In genomic region chr5:139517683-139518564, GRCh38 we compare ENCODE assay signal across 1 cellular context.
TF ChIP-seq lines count a peak whose summit lies in the region.

No MANE protein-coding gene starts in this region.

TF ChIP-seq in HEK293, 187 proteins besides CTCF, POLR2A, EP300 and RAD21 (continued from another document and continues in another):
- TF ChIP-seq PRDM10 (tag by site-specific recombination; IDR thresholded peaks at IDR 0.05) (peak; percentile 75), KLF9 (tag by site-specific recombination; IDR thresholded peaks at IDR 0.05; ENCODE audit: low read depth) (peak; percentile 47), HOXD13 (CRISPR knock-in tag; IDR thresholded peaks at IDR 0.05; ENCODE audit: borderline replicate concordance) (no peak), ZBTB48 (tag by site-specific recombination; IDR thresholded peaks at IDR 0.05) (peak; percentile 89), SP3 (tag by site-specific recombination; IDR thresholded peaks at IDR 0.05) (peak; percentile 73), ZNF366 (tag by site-specific recombination; conservative IDR thresholded peaks at IDR 0.05) (no peak; the same call in 1 of the 2 replicates), ZBTB11 (tag by site-specific recombination; conservative IDR thresholded peaks at IDR 0.05; ENCODE audit: low read depth) (peak; percentile 30; the same call in 1 of the 2 replicates), ZNF398 (tag by site-specific recombination; IDR thresholded peaks at IDR 0.05) (peak; percentile 43; the same call in 1 of the 2 replicates), ZNF148 (tag by site-specific recombination; IDR thresholded peaks at IDR 0.05; ENCODE audit: borderline replicate concordance) (no peak), KLF16 (tag by site-specific recombination; IDR thresholded peaks at IDR 0.05) (peak; percentile 70; the same call in 1 of the 2 replicates), ZNF677 (tag by site-specific recombination; IDR thresholded peaks at IDR 0.05) (peak; percentile 57), KLF10 (tag by site-specific recombination; IDR thresholded peaks at IDR 0.05) (peak; percentile 62; the same call in 1 of the 2 replicates), GLIS2 (tag by site-specific recombination; IDR thresholded peaks at IDR 0.05) (peak; percentile 95), ZNF174 (tag by site-specific recombination; IDR thresholded peaks at IDR 0.05) (no peak), RBAK (tag by site-specific recombination; IDR thresholded peaks at IDR 0.05) (no peak), ZNF501 (tag by site-specific recombination; IDR thresholded peaks at IDR 0.05) (peak; percentile 96), GFI1B (tag by site-specific recombination; IDR thresholded peaks at IDR 0.05) (peak; percentile 10; the same call in 1 of the 2 replicates), ATF2 (tag by site-specific recombination; IDR thresholded peaks at IDR 0.05; ENCODE audit: low read depth) (peak; percentile 95), ZNF785 (tag by site-specific recombination; IDR thresholded peaks at IDR 0.05) (peak; percentile 69), ZSCAN18 (tag by site-specific recombination; IDR thresholded peaks at IDR 0.05) (no peak), GLI4 (tag by site-specific recombination; IDR thresholded peaks at IDR 0.05) (peak; percentile 83; the same call in 1 of the 2 replicates), ZNF837 (tag by site-specific recombination; IDR thresholded peaks at IDR 0.05) (no peak), EGR2 (tag by site-specific recombination; IDR thresholded peaks at IDR 0.05; ENCODE audit: low read depth) (peak; percentile 67), ZNF362 (tag by site-specific recombination; IDR thresholded peaks at IDR 0.05) (no peak; the same call in 1 of the 2 replicates), ZNF404 (tag by site-specific recombination; IDR thresholded peaks at IDR 0.05) (no peak), ZNF121 (tag by site-specific recombination; IDR thresholded peaks at IDR 0.05) (no peak), PRDM6 (tag by site-specific recombination; IDR thresholded peaks at IDR 0.05) (no peak), ZBTB7A (tag by site-specific recombination; IDR thresholded peaks at IDR 0.05; ENCODE audit: low read depth) (peak; percentile 85), ZSCAN4 (tag by site-specific recombination; IDR thresholded peaks at IDR 0.05) (0 out of 2 replicates have a peak, but pooled peaks have one; percentile 4)
